In genomic region chr15:69469467-69470191, GRCh38 we compare ENCODE assay signal across 11 cellular contexts. TPM values are rescaled to one million over a fixed set of nuclear protein-coding genes. Genes with fewer than 3 reads are reported as not detected.
DNase-seq lines count a peak whose midpoint lies in the region; ATAC-seq and TF ChIP-seq lines count a peak whose summit lies in the region.
"Had no signal": no experiment of that assay in that cellular context is flagged by ENCODE, and none has a peak within 500 bp of the region (broad histone marks: within the 10 kb centered on the region; RNA-seq: fewer than 3 reads in every experiment).

No MANE protein-coding gene starts in this region.

- no peaks in the 10 kb centered on the region for H3K9me3 Mint-ChIP-seq in activated CD4-positive, alpha-beta T cell treated with anti-CD3 and anti-CD28 coated beads, Interleukin-2, amount 10 ng/mL, durations not matched to agents 24 days and 14 days
- H3K9me3 Mint-ChIP-seq in stimulated activated effector memory CD8-positive, alpha-beta T cell treated with anti-CD3 and anti-CD28 coated beads, Interleukin-12 subunit alpha, Interleukin-12 subunit beta, amount 100 ng/mL, for 72 hours, result no peaks in the 10 kb centered on the region

- H3K9me3 ChIP-seq in RWPE2 (ENCODE audit: severe bottlenecking), result no peaks in the 10 kb centered on the region

- H3K4me3 Mint-ChIP-seq in activated CD4-positive, alpha-beta T cell treated with anti-CD3 and anti-CD28 coated beads, Interleukin-2, amount 10 ng/mL, durations not matched to agents 24 days and 14 days, result no peak overlapping the region
- H3K4me3 Mint-ChIP-seq in stimulated activated effector memory CD8-positive, alpha-beta T cell treated with anti-CD3 and anti-CD28 coated beads, Interleukin-12 subunit alpha, Interleukin-12 subunit beta, amount 100 ng/mL, for 72 hours, result peak overlapping the region; percentile 60

- no peak overlapping the region for H3K4me3 ChIP-seq in RWPE2 (ENCODE audit: severe bottlenecking)

- peak; percentile 49 for ATAC-seq in RWPE2 (ENCODE audit: low read depth)
- peak; percentile 55 for ATAC-seq in esophagus mucosa
- ATAC-seq in stimulated activated effector memory CD8-positive, alpha-beta T cell treated with anti-CD3 and anti-CD28 coated beads, Interleukin-12 subunit alpha, Interleukin-12 subunit beta, amount 100 ng/mL, for 72 hours, result no peak
- ATAC-seq in GM19328 (IDR thresholded peaks at IDR 0.05; ENCODE audit: unreplicated experiment), result no peak

- peak overlapping the region; percentile 1 for H3K27ac ChIP-seq in RWPE2 (ENCODE audit: poor library complexity, severe bottlenecking)

- no peak for TF ChIP-seq CTCF in RWPE2 (IDR thresholded peaks at IDR 0.05; ENCODE audit: poor library complexity, severe bottlenecking)

- no peaks in the 10 kb centered on the region for H3K36me3 ChIP-seq in RWPE2 (ENCODE audit: low read depth)

- no peak for DNase-seq in activated CD4-positive, alpha-beta T cell treated with anti-CD3 and anti-CD28 coated beads, Interleukin-2, amount 10 ng/mL, durations not matched to agents 24 days and 14 days
- DNase-seq in activated CD4-positive, alpha-beta T cell treated with anti-CD3 and anti-CD28 coated beads for 4 hours, result no peak
- DNase-seq in RWPE2 (ENCODE audit: low spot score) (peak; percentile 61), NCI-H146 treated with DMSO at 0.1 percent for 48 hours (lab: John Stamatoyannopoulos, UW; ENCODE audit: unreplicated experiment) (no peak)
- DNase-seq in stimulated activated effector memory CD8-positive, alpha-beta T cell treated with anti-CD3 and anti-CD28 coated beads, Interleukin-12 subunit alpha, Interleukin-12 subunit beta, amount 100 ng/mL, for 72 hours (ENCODE audit: low spot score in 2 of 2), result no peak
- no peak for DNase-seq in stimulated activated naive CD4-positive, alpha-beta T cell (lab: John Stamatoyannopoulos, UW)
- DNase-seq: NCI-H2081, OCI-M1 had no signal

- peak overlapping the region; percentile 79 for H3K27ac Mint-ChIP-seq in activated CD4-positive, alpha-beta T cell treated with anti-CD3 and anti-CD28 coated beads, Interleukin-2, amount 10 ng/mL, durations not matched to agents 24 days and 14 days
- H3K27ac Mint-ChIP-seq in stimulated activated effector memory CD8-positive, alpha-beta T cell treated with anti-CD3 and anti-CD28 coated beads, Interleukin-12 subunit alpha, Interleukin-12 subunit beta, amount 100 ng/mL, for 72 hours, result peak overlapping the region; percentile 70

- peaks cover 23% of the 10 kb centered on the region for H3K27me3 Mint-ChIP-seq in activated CD4-positive, alpha-beta T cell treated with anti-CD3 and anti-CD28 coated beads, Interleukin-2, amount 10 ng/mL, durations not matched to agents 24 days and 14 days
- H3K27me3 Mint-ChIP-seq: activated naive CD8-positive, alpha-beta T cell had no signal

- intact Hi-C loops in activated CD4-positive, alpha-beta T cell treated with anti-CD3 and anti-CD28 coated beads, Interleukin-2, amount 10 ng/mL, durations not matched to agents 24 days and 14 days (cut with micrococcal nuclease), result loop anchor here (2.0 to 10.0 kb wide), 5 partner anchors 17 to 1255 kb away; partner anchors contain the start of gene RPLP1

- H3K4me1 Mint-ChIP-seq in activated CD4-positive, alpha-beta T cell treated with anti-CD3 and anti-CD28 coated beads, Interleukin-2, amount 10 ng/mL, durations not matched to agents 24 days and 14 days, result peaks cover 22% of the 10 kb centered on the region
- H3K4me1 Mint-ChIP-seq in stimulated activated effector memory CD8-positive, alpha-beta T cell treated with anti-CD3 and anti-CD28 coated beads, Interleukin-12 subunit alpha, Interleukin-12 subunit beta, amount 100 ng/mL, for 72 hours, result peaks cover 22% of the 10 kb centered on the region

- H3K36me3 Mint-ChIP-seq in activated CD4-positive, alpha-beta T cell treated with anti-CD3 and anti-CD28 coated beads, Interleukin-2, amount 10 ng/mL, durations not matched to agents 24 days and 14 days (ENCODE audit: low read depth), result no peaks in the 10 kb centered on the region
- H3K36me3 Mint-ChIP-seq in stimulated activated effector memory CD8-positive, alpha-beta T cell treated with anti-CD3 and anti-CD28 coated beads, Interleukin-12 subunit alpha, Interleukin-12 subunit beta, amount 100 ng/mL, for 72 hours, result peaks cover 6% of the 10 kb centered on the region
- H3K36me3 Mint-ChIP-seq: activated naive CD8-positive, alpha-beta T cell had no signal

- peaks cover 42% of the 10 kb centered on the region for H3K4me1 ChIP-seq in RWPE2 (ENCODE audit: insufficient read depth, poor library complexity, severe bottlenecking)

- H3K27me3 ChIP-seq in RWPE2 (ENCODE audit: insufficient read depth, poor library complexity, severe bottlenecking), result no peaks in the 10 kb centered on the region

RNA-seq across cellular contexts. Expression of gene RPLP1, which starts 17.0 kb away (rescaled TPM):
- total RNA-seq in activated CD4-positive, alpha-beta T cell treated with anti-CD3 and anti-CD28 coated beads, Interleukin-2, amount 10 ng/mL, durations not matched to agents 24 days and 14 days, result 1,827 and 1,829 TPM in 2 replicates
- 2,110 TPM for total RNA-seq in esophagus mucosa

RNA-seq across cellular contexts. Expression of gene KIF23, which starts 55.5 kb away (rescaled TPM):
- 36.0 and 40.0 TPM in 2 replicates for total RNA-seq in activated CD4-positive, alpha-beta T cell treated with anti-CD3 and anti-CD28 coated beads, Interleukin-2, amount 10 ng/mL, durations not matched to agents 24 days and 14 days
- 16.0 TPM for total RNA-seq in esophagus mucosa

Comparison
In these comparisons a context has a peak if more than half of its experiments do, and no peak if none do; other contexts are left out.
1. ATAC-seq: peak in RWPE2 (single experiment) and esophagus mucosa (single experiment); none in stimulated activated effector memory CD8-positive, alpha-beta T cell treated with anti-CD3 and anti-CD28 coated beads, Interleukin-12 subunit alpha, Interleukin-12 subunit beta, amount 100 ng/mL, for 72 hours (single experiment) and GM19328 (single experiment).